1 cellular context compared by ENCODE assay signal in genomic region chr2:48175254-48175653, GRCh38.
TF ChIP-seq lines count a peak whose summit lies in the region.

No MANE protein-coding gene starts in this region.

TF ChIP-seq in HepG2, 621 proteins besides CTCF, POLR2A, EP300 and RAD21 (continued from another document):
- TF ChIP-seq BRF2 (CRISPR knock-in tag; IDR thresholded peaks at IDR 0.05) = no peak
- peak; percentile 95 for TF ChIP-seq RFX5 (IDR thresholded peaks at IDR 0.05; ENCODE audit: low read depth, low read length)
